ENCODE assay signal across 1 cellular context in the genomic region with DNA sequence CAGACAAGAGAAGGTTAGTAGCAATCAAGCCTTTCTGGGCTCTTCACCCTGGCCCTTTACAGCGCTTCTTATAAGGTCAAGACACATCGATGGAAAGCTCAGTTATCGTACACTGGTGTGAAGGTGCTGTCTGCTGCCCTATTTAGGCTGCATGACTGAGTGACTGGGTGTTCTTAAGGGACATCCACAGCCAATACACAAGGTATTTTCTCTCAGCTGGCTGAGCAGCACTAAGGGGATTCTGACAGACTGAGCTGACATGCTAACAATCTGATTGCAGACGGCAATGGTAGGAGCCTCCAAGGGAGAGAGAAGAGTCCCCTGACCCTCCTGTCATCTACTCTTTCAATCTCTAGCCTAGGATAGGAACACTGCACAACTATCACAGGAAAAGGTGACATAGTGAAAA.
TF ChIP-seq lines count a peak whose summit lies in the region.

No MANE protein-coding gene starts in this region.

TF ChIP-seq in GM23338, 12 proteins besides CTCF, POLR2A, EP300 and RAD21:
- TF ChIP-seq ZNF114 (CRISPR knock-in tag; IDR thresholded peaks at IDR 0.05) (no peak), NANOG (IDR thresholded peaks at IDR 0.05; ENCODE audit: borderline replicate concordance) (no peak), EZH2phosphoT487 (IDR thresholded peaks at IDR 0.05; ENCODE audit: unreplicated experiment) (no peak), ZNF331 (CRISPR knock-in tag; IDR thresholded peaks at IDR 0.05; ENCODE audit: low read depth) (no peak), ETS1 (IDR thresholded peaks at IDR 0.05) (no peak), POLR2AphosphoS5 (IDR thresholded peaks at IDR 0.05; ENCODE audit: low read depth) (no peak), STAT1 (IDR thresholded peaks at IDR 0.05; ENCODE audit: unreplicated experiment) (no peak), CREB1 (CRISPR knock-in tag; IDR thresholded peaks at IDR 0.05; ENCODE audit: low read depth) (no peak), EZH2 (IDR thresholded peaks at IDR 0.05; ENCODE audit: low read depth, unreplicated experiment) (no peak), JUNB (IDR thresholded peaks at IDR 0.05; ENCODE audit: unreplicated experiment) (no peak)
- TF ChIP-seq, protein P1, sequence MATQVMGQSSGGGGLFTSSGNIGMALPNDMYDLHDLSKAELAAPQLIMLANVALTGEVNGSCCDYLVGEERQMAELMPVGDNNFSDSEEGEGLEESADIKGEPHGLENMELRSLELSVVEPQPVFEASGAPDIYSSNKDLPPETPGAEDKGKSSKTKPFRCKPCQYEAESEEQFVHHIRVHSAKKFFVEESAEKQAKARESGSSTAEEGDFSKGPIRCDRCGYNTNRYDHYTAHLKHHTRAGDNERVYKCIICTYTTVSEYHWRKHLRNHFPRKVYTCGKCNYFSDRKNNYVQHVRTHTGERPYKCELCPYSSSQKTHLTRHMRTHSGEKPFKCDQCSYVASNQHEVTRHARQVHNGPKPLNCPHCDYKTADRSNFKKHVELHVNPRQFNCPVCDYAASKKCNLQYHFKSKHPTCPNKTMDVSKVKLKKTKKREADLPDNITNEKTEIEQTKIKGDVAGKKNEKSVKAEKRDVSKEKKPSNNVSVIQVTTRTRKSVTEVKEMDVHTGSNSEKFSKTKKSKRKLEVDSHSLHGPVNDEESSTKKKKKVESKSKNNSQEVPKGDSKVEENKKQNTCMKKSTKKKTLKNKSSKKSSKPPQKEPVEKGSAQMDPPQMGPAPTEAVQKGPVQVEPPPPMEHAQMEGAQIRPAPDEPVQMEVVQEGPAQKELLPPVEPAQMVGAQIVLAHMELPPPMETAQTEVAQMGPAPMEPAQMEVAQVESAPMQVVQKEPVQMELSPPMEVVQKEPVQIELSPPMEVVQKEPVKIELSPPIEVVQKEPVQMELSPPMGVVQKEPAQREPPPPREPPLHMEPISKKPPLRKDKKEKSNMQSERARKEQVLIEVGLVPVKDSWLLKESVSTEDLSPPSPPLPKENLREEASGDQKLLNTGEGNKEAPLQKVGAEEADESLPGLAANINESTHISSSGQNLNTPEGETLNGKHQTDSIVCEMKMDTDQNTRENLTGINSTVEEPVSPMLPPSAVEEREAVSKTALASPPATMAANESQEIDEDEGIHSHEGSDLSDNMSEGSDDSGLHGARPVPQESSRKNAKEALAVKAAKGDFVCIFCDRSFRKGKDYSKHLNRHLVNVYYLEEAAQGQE (IDR thresholded peaks at IDR 0.05; ENCODE audit: unreplicated experiment): no peak
- TF ChIP-seq, protein P2, sequence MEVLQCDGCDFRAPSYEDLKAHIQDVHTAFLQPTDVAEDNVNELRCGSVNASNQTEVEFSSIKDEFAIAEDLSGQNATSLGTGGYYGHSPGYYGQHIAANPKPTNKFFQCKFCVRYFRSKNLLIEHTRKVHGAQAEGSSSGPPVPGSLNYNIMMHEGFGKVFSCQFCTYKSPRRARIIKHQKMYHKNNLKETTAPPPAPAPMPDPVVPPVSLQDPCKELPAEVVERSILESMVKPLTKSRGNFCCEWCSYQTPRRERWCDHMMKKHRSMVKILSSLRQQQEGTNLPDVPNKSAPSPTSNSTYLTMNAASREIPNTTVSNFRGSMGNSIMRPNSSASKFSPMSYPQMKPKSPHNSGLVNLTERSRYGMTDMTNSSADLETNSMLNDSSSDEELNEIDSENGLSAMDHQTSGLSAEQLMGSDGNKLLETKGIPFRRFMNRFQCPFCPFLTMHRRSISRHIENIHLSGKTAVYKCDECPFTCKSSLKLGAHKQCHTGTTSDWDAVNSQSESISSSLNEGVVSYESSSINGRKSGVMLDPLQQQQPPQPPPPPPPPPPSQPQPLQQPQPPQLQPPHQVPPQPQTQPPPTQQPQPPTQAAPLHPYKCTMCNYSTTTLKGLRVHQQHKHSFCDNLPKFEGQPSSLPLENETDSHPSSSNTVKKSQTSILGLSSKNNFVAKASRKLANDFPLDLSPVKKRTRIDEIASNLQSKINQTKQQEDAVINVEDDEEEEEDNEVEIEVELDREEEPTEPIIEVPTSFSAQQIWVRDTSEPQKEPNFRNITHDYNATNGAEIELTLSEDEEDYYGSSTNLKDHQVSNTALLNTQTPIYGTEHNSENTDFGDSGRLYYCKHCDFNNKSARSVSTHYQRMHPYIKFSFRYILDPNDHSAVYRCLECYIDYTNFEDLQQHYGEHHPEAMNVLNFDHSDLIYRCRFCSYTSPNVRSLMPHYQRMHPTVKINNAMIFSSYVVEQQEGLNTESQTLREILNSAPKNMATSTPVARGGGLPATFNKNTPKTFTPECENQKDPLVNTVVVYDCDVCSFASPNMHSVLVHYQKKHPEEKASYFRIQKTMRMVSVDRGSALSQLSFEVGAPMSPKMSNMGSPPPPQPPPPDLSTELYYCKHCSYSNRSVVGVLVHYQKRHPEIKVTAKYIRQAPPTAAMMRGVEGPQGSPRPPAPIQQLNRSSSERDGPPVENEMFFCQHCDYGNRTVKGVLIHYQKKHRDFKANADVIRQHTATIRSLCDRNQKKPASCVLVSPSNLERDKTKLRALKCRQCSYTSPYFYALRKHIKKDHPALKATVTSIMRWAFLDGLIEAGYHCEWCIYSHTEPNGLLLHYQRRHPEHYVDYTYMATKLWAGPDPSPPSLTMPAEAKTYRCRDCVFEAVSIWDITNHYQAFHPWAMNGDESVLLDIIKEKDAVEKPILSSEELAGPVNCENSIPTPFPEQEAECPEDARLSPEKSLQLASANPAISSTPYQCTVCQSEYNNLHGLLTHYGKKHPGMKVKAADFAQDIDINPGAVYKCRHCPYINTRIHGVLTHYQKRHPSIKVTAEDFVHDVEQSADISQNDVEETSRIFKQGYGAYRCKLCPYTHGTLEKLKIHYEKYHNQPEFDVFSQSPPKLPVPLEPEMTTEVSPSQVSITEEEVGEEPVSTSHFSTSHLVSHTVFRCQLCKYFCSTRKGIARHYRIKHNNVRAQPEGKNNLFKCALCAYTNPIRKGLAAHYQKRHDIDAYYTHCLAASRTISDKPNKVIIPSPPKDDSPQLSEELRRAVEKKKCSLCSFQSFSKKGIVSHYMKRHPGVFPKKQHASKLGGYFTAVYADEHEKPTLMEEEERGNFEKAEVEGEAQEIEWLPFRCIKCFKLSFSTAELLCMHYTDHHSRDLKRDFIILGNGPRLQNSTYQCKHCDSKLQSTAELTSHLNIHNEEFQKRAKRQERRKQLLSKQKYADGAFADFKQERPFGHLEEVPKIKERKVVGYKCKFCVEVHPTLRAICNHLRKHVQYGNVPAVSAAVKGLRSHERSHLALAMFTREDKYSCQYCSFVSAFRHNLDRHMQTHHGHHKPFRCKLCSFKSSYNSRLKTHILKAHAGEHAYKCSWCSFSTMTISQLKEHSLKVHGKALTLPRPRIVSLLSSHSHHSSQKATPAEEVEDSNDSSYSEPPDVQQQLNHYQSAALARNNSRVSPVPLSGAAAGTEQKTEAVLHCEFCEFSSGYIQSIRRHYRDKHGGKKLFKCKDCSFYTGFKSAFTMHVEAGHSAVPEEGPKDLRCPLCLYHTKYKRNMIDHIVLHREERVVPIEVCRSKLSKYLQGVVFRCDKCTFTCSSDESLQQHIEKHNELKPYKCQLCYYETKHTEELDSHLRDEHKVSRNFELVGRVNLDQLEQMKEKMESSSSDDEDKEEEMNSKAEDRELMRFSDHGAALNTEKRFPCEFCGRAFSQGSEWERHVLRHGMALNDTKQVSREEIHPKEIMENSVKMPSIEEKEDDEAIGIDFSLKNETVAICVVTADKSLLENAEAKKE (CRISPR knock-in tag; IDR thresholded peaks at IDR 0.05): no peak
